Comparison of ENCODE assay signal across 8 cellular contexts in genomic region chr5:145347026-145347616, GRCh38.
DNase-seq lines count a peak whose midpoint lies in the region; ATAC-seq lines count a peak whose summit lies in the region.

No MANE protein-coding gene starts in this region.

- peaks cover 8% of the 10 kb centered on the region for H3K4me1 ChIP-seq in adipocyte (ENCODE audit: control insufficient read depth, insufficient read depth, low read length)

- H3K4me3 ChIP-seq in adipocyte (ENCODE audit: low read length), result no peak overlapping the region

- H3K36me3 ChIP-seq in adipocyte (ENCODE audit: control insufficient read depth, insufficient read depth, low read length, severe bottlenecking), result no peaks in the 10 kb centered on the region

- H3K9ac ChIP-seq in adipocyte (ENCODE audit: low read length), result no peak overlapping the region

- ATAC-seq in left lobe of liver (peak; percentile 55), HG03159 (IDR thresholded peaks at IDR 0.05; ENCODE audit: unreplicated experiment) (no peak)

- DNase-seq in NCI-H2227 (lab: John Stamatoyannopoulos, UW; ENCODE audit: unreplicated experiment), result peak; percentile 15
- DNase-seq in NCI-H2227 treated with DMSO at 0.1 percent for 48 hours (lab: John Stamatoyannopoulos, UW), result no peak
- peak; percentile 45 for DNase-seq in HS-27A (ENCODE audit: low read depth)
- DNase-seq in adipocyte (ENCODE audit: low read depth), result peak; percentile 84
- no peak for DNase-seq in left lobe of liver (ENCODE audit: low spot score)
- no peak for DNase-seq in activated CD4-positive, CD25-positive, alpha-beta regulatory T cell (lab: John Stamatoyannopoulos, UW)
- no peak for DNase-seq in mucosa of gallbladder (ENCODE audit: low spot score)

- H3K27me3 ChIP-seq in adipocyte (replicated peaks; ENCODE audit: control insufficient read depth, insufficient read depth, low read length), result no peaks in the 10 kb centered on the region

- peaks cover under 1% of the 10 kb centered on the region for H3K9me3 ChIP-seq in adipocyte (ENCODE audit: control insufficient read depth, low read length)

Comparison
In these comparisons a context has a peak if more than half of its experiments do, and no peak if none do; other contexts are left out.
1. DNase-seq: peak in NCI-H2227 (single experiment), HS-27A (single experiment) and adipocyte (single experiment); none in NCI-H2227 treated with DMSO at 0.1 percent for 48 hours (single experiment), left lobe of liver (single experiment), activated CD4-positive, CD25-positive, alpha-beta regulatory T cell (0 of 4) and mucosa of gallbladder (single experiment).